22 cellular contexts compared by ENCODE assay signal in the genomic region with DNA sequence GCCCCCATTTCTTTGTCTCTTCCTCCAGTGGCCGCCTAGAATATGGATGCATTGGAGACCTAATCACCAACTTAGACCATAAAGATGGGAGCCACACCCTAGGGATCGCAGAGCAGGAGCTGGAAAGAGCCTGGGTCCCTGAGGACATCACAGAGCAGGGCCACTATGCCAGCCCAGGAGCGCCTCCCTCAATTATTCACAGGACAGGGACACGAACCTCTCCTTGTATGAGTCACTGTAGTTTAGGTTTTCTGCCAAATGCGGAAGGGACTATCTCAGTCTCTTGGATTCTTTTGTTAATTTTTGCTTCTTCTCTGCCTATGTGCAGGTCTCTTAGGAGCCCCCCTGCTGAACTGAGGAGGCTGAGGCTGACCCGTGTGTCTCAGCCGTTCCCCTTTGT. TPM values are rescaled to one million over a fixed set of nuclear protein-coding genes. Genes with fewer than 3 reads are reported as not detected.
DNase-seq lines count a peak whose midpoint lies in the region; TF ChIP-seq lines count a peak whose summit lies in the region.
"Had no signal": no experiment of that assay in that cellular context is flagged by ENCODE, and none has a peak within 500 bp of the region (broad histone marks: within the 10 kb centered on the region; RNA-seq: fewer than 3 reads in every experiment).

No MANE protein-coding gene starts in this region.

- no peaks in the 10 kb centered on the region for H3K36me3 Mint-ChIP-seq in activated T-helper 2 cell treated with anti-CD3 and anti-CD28 coated beads, Interferon-gamma antibody, Interleukin-2, Interleukin-4, amounts not matched to agents 10 μg/mL and 5 μg/mL and 100 μg/mL, durations not matched to agents 14 hours and 24 hours and 36 hours (ENCODE audit: low read depth)
- H3K36me3 Mint-ChIP-seq: mesothelial cell of epicardium had no signal

- no peak overlapping the region for H3K27ac Mint-ChIP-seq in activated T-helper 2 cell treated with anti-CD3 and anti-CD28 coated beads, Interferon-gamma antibody, Interleukin-2, Interleukin-4, amounts not matched to agents 10 μg/mL and 5 μg/mL and 100 μg/mL, durations not matched to agents 14 hours and 24 hours and 36 hours
- H3K27ac Mint-ChIP-seq: activated CD8-positive, alpha-beta T cell treated with anti-CD3 and anti-CD28 coated beads, Interleukin-2, amount 10 ng/mL, durations not matched to agents 7 days and 5 days; activated T-cell treated with anti-CD3 and anti-CD28 coated beads, Interleukin-2, amount 50 U/mL, for 24 hours; mesothelial cell of epicardium; nephron progenitor cell; progenitor cell of endocrine pancreas had no signal

- no peak overlapping the region for H3K4me3 ChIP-seq in fibroblast of mammary gland (ENCODE audit: control insufficient read depth, low read depth, low read length)
- H3K4me3 ChIP-seq in skeletal muscle satellite cell (ENCODE audit: low read length), result no peak overlapping the region
- H3K4me3 ChIP-seq: ascending aorta, esophagus muscularis mucosa, SJSA1, thoracic aorta had no signal

- peaks cover 17% of the 10 kb centered on the region for H3K27me3 Mint-ChIP-seq in activated T-helper 2 cell treated with anti-CD3 and anti-CD28 coated beads, Interferon-gamma antibody, Interleukin-2, Interleukin-4, amounts not matched to agents 10 μg/mL and 5 μg/mL and 100 μg/mL, durations not matched to agents 14 hours and 24 hours and 36 hours (ENCODE audit: low read depth)

- no peak overlapping the region for H3K9ac ChIP-seq in skeletal muscle satellite cell (ENCODE audit: low read depth, low read length)

- H3K27me3 ChIP-seq in skeletal muscle satellite cell (ENCODE audit: control insufficient read depth, insufficient read depth, low read length), result no peaks in the 10 kb centered on the region
- H3K27me3 ChIP-seq: ascending aorta, esophagus muscularis mucosa, SJSA1 had no signal

- no peak overlapping the region for H3K4me3 Mint-ChIP-seq in activated T-helper 2 cell treated with anti-CD3 and anti-CD28 coated beads, Interferon-gamma antibody, Interleukin-2, Interleukin-4, amounts not matched to agents 10 μg/mL and 5 μg/mL and 100 μg/mL, durations not matched to agents 14 hours and 24 hours and 36 hours (ENCODE audit: low read depth)
- H3K4me3 Mint-ChIP-seq: activated CD8-positive, alpha-beta T cell treated with anti-CD3 and anti-CD28 coated beads, Interleukin-2, amount 10 ng/mL, durations not matched to agents 7 days and 5 days; activated T-cell treated with anti-CD3 and anti-CD28 coated beads, Interleukin-2, amount 50 U/mL, for 24 hours; mesothelial cell of epicardium; nephron progenitor cell had no signal

- H3K9me3 ChIP-seq in skeletal muscle satellite cell (replicated peaks; ENCODE audit: low read length), result no peaks in the 10 kb centered on the region
- H3K9me3 ChIP-seq: ascending aorta, esophagus muscularis mucosa, SJSA1, thoracic aorta had no signal

- H3K9me3 Mint-ChIP-seq in activated T-helper 2 cell treated with anti-CD3 and anti-CD28 coated beads, Interferon-gamma antibody, Interleukin-2, Interleukin-4, amounts not matched to agents 10 μg/mL and 5 μg/mL and 100 μg/mL, durations not matched to agents 14 hours and 24 hours and 36 hours, result no peaks in the 10 kb centered on the region
- H3K9me3 Mint-ChIP-seq: activated T-cell treated with anti-CD3 and anti-CD28 coated beads, Interleukin-2, amount 50 U/mL, for 24 hours; mesothelial cell of epicardium; nephron progenitor cell had no signal

- DNase-seq in GM03348 (ENCODE audit: low spot score) (peak; percentile 45), RWPE1 (ENCODE audit: low spot score) (peak; percentile 41), fibroblast of mammary gland (ENCODE audit: low read depth) (peak; percentile 62), RPMI8226 (no peak), NCI-H82 treated with DMSO at 0.1 percent for 48 hours (lab: John Stamatoyannopoulos, UW; ENCODE audit: unreplicated experiment) (no peak)
- no peak for DNase-seq in activated T-helper 2 cell treated with anti-CD3 and anti-CD28 coated beads, Interferon-gamma antibody, Interleukin-2, Interleukin-4, amounts not matched to agents 10 μg/mL and 5 μg/mL and 100 μg/mL, durations not matched to agents 14 hours and 24 hours and 36 hours (ENCODE audit: low spot score)
- DNase-seq: activated CD4-positive, CD25-positive, alpha-beta regulatory T cell; activated CD8-positive, alpha-beta T cell treated with anti-CD3 and anti-CD28 coated beads, Interleukin-2, amount 10 ng/mL, durations not matched to agents 7 days and 5 days; activated naive CD4-positive, alpha-beta T cell treated with anti-CD3 and anti-CD28 coated beads, Interleukin-2, amount 50 U/mL, for 16 hours; activated T-cell treated with anti-CD3 and anti-CD28 coated beads, Interleukin-2, amount 50 U/mL, for 24 hours; effector CD4-positive, alpha-beta T cell; NCI-H774; nephron progenitor cell; stimulated activated CD4-positive, alpha-beta T cell treated with anti-CD3 and anti-CD28 coated beads, Interleukin-1b, Interleukin-23, amount 100 ng/mL, for 48 hours; stimulated activated naive CD4-positive, alpha-beta T cell had no signal

- peak overlapping the region; percentile 36 for H3K4me2 ChIP-seq in skeletal muscle satellite cell (ENCODE audit: low read length)

- intact Hi-C loops in activated T-helper 2 cell treated with anti-CD3 and anti-CD28 coated beads, Interferon-gamma antibody, Interleukin-2, Interleukin-4, amounts not matched to agents 10 μg/mL and 5 μg/mL and 100 μg/mL, durations not matched to agents 14 hours and 24 hours and 36 hours (cut with micrococcal nuclease), result no loop called here

- no peaks in the 10 kb centered on the region for H3K36me3 ChIP-seq in skeletal muscle satellite cell (ENCODE audit: insufficient read depth, low read length)
- H3K36me3 ChIP-seq: ascending aorta, esophagus muscularis mucosa, SJSA1, thoracic aorta had no signal

- peaks cover 40% of the 10 kb centered on the region for H3K4me1 ChIP-seq in skeletal muscle satellite cell (ENCODE audit: control insufficient read depth, insufficient read depth, low read length)
- H3K4me1 ChIP-seq: ascending aorta, esophagus muscularis mucosa had no signal

- POLR2A ChIA-PET in RWPE1 (lab: Yijun Ruan, JAX; ENCODE audit: low non-redundant PET), result no interaction called here

- H3K27ac ChIP-seq in RWPE1, result peak overlapping the region; percentile 56
- H3K27ac ChIP-seq: ascending aorta, esophagus muscularis mucosa, SJSA1, thoracic aorta had no signal

- H3K4me1 Mint-ChIP-seq in activated T-helper 2 cell treated with anti-CD3 and anti-CD28 coated beads, Interferon-gamma antibody, Interleukin-2, Interleukin-4, amounts not matched to agents 10 μg/mL and 5 μg/mL and 100 μg/mL, durations not matched to agents 14 hours and 24 hours and 36 hours (ENCODE audit: low read depth), result no peaks in the 10 kb centered on the region
- H3K4me1 Mint-ChIP-seq: mesothelial cell of epicardium, nephron progenitor cell had no signal

- CTCF ChIA-PET in RWPE1 (lab: Yijun Ruan, JAX), result no interaction called here

- TF ChIP-seq CTCF in RWPE1 (conservative IDR thresholded peaks at IDR 0.05; ENCODE audit: low read depth) (no peak), fibroblast of mammary gland (conservative IDR thresholded peaks at IDR 0.05; ENCODE audit: control insufficient read depth, insufficient read depth, low read depth, low read length) (no peak)

RNA-seq across cellular contexts. Expression of a gene that starts 12.9 kb away (rescaled TPM):
- total RNA-seq in skeletal muscle satellite cell (2012; rRNA removed), result 14.2 and 17.5 TPM in 2 replicates
- 22.1 and 22.5 TPM in 2 replicates for total RNA-seq in activated T-helper 2 cell treated with anti-CD3 and anti-CD28 coated beads, Interferon-gamma antibody, Interleukin-2, Interleukin-4, amounts not matched to agents 10 μg/mL and 5 μg/mL and 100 μg/mL, durations not matched to agents 14 hours and 24 hours and 36 hours

Comparison
In these comparisons a context has a peak if more than half of its experiments do, and no peak if none do; other contexts are left out.
1. DNase-seq: peak in GM03348 (single experiment), RWPE1 (single experiment) and fibroblast of mammary gland (single experiment); none in RPMI8226 (single experiment), activated T-helper 2 cell treated with anti-CD3 and anti-CD28 coated beads, Interferon-gamma antibody, Interleukin-2, Interleukin-4, amounts not matched to agents 10 μg/mL and 5 μg/mL and 100 μg/mL, durations not matched to agents 14 hours and 24 hours and 36 hours (single experiment) and NCI-H82 treated with DMSO at 0.1 percent for 48 hours (single experiment).